19 cellular contexts compared by ENCODE assay signal in the genomic region with DNA sequence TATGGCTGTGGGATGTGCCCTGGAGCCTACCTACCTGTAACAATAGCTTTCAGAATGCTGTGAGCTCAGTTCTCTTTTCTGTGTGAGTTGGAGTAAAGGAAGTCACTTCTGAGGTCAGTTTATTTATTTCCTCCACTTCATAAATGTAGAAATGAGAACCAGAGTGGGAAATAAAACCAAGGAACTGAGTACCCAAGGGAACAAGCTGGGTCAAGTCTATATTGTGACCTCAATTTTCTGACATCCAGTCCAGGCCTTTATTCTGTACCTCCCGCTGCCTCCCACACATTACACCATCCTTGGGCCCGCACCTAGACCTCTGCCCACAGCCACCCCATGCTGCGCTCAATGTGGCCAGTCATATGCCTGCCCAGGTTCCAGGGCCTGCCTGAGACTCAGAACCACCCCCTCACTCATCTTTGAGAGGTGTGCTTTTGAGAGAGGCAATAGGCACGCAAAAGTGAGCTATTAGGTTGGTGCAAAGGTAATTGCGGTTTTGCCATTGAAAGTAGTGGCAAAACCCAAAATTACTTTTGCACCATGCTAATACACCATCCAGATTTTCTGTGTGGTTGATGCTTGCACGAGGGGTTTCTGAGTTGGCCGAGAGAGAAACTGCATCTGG. TPM values are rescaled to one million over a fixed set of nuclear protein-coding genes. Genes with fewer than 3 reads are reported as not detected.
DNase-seq lines count a peak whose midpoint lies in the region; ATAC-seq, FAIRE-seq and TF ChIP-seq lines count a peak whose summit lies in the region.
"Had no signal": no experiment of that assay in that cellular context is flagged by ENCODE, and none has a peak within 500 bp of the region (broad histone marks: within the 10 kb centered on the region; RNA-seq: fewer than 3 reads in every experiment).

No MANE protein-coding gene starts in this region.

- TF ChIP-seq CTCF in RWPE1 (conservative IDR thresholded peaks at IDR 0.05; ENCODE audit: low read depth) (no peak), vagina (IDR thresholded peaks at IDR 0.05) (no peak)

- TF ChIP-seq POLR2A in GM12891 (IDR thresholded peaks at IDR 0.05; ENCODE audit: low read depth, low read length) (no peak), vagina (IDR thresholded peaks at IDR 0.05) (no peak)

- H3K36me3 ChIP-seq in vagina: no peaks in the 10 kb centered on the region
- H3K36me3 ChIP-seq: gastrocnemius medialis, suprapubic skin had no signal

- H3K27me3 Mint-ChIP-seq in memory B cell: no peaks in the 10 kb centered on the region
- H3K27me3 Mint-ChIP-seq in activated T-helper 1 cell treated with anti-CD3 and anti-CD28 coated beads, Interleukin-12 subunit alpha, Interleukin-12 subunit beta, Interleukin-2, Interleukin-4 antibody, amounts not matched to agents 30 ng/mL and 10 ng/mL and 1 ng/mL, durations not matched to agents 14 hours and 24 hours and 36 hours (ENCODE audit: insufficient read depth): peaks cover 4% of the 10 kb centered on the region

- CTCF ChIA-PET in RWPE1 (lab: Yijun Ruan, JAX): no interaction called here

- no peaks in the 10 kb centered on the region for H3K36me3 Mint-ChIP-seq in memory B cell
- no peaks in the 10 kb centered on the region for H3K36me3 Mint-ChIP-seq in activated T-helper 1 cell treated with anti-CD3 and anti-CD28 coated beads, Interleukin-12 subunit alpha, Interleukin-12 subunit beta, Interleukin-2, Interleukin-4 antibody, amounts not matched to agents 30 ng/mL and 10 ng/mL and 1 ng/mL, durations not matched to agents 14 hours and 24 hours and 36 hours (ENCODE audit: low read depth)
- H3K36me3 Mint-ChIP-seq: activated CD4-positive, alpha-beta memory T cell treated with anti-CD3 and anti-CD28 coated beads for 36 hours; activated naive CD8-positive, alpha-beta T cell; brain; T-cell had no signal

- H3K9me3 ChIP-seq in vagina: no peaks in the 10 kb centered on the region
- H3K9me3 ChIP-seq: gastrocnemius medialis, suprapubic skin had no signal

- no peak for DNase-seq in GM12891 (ENCODE audit: insufficient read length, low spot score)
- no peak for DNase-seq in memory B cell (ENCODE audit: low spot score in 2 of 2)
- no peak for DNase-seq in RWPE1 (ENCODE audit: low spot score)
- no peak for DNase-seq in vagina (ENCODE audit: extremely low spot score in 2 of 2)
- no peak for DNase-seq in activated T-helper 1 cell treated with anti-CD3 and anti-CD28 coated beads, Interleukin-12 subunit alpha, Interleukin-12 subunit beta, Interleukin-2, Interleukin-4 antibody, amounts not matched to agents 30 ng/mL and 10 ng/mL and 1 ng/mL, durations not matched to agents 14 hours and 24 hours and 36 hours (ENCODE audit: low spot score)
- DNase-seq: activated CD4-positive, alpha-beta memory T cell treated with anti-CD3 and anti-CD28 coated beads for 36 hours; activated T-cell treated with anti-CD3 and anti-CD28 coated beads, Interleukin-2, amount 50 U/mL, for 48 hours; cortex of kidney; gastrocnemius medialis; GF-D8; NCI-H1417; stimulated activated CD4-positive, alpha-beta T cell treated with anti-CD3 and anti-CD28 coated beads, Interleukin-2, amount 100 ng/mL, for 48 hours; T-cell had no signal

- H3K9me3 Mint-ChIP-seq in memory B cell: no peaks in the 10 kb centered on the region
- H3K9me3 Mint-ChIP-seq in activated T-helper 1 cell treated with anti-CD3 and anti-CD28 coated beads, Interleukin-12 subunit alpha, Interleukin-12 subunit beta, Interleukin-2, Interleukin-4 antibody, amounts not matched to agents 30 ng/mL and 10 ng/mL and 1 ng/mL, durations not matched to agents 14 hours and 24 hours and 36 hours: no peaks in the 10 kb centered on the region
- H3K9me3 Mint-ChIP-seq: activated CD4-positive, alpha-beta memory T cell treated with anti-CD3 and anti-CD28 coated beads for 36 hours; brain; T-cell had no signal

- no peaks in the 10 kb centered on the region for H3K27me3 ChIP-seq in vagina
- H3K27me3 ChIP-seq: gastrocnemius medialis, suprapubic skin had no signal

- H3K27ac Mint-ChIP-seq in memory B cell: peak overlapping the region; percentile 69
- H3K27ac Mint-ChIP-seq in activated T-helper 1 cell treated with anti-CD3 and anti-CD28 coated beads, Interleukin-12 subunit alpha, Interleukin-12 subunit beta, Interleukin-2, Interleukin-4 antibody, amounts not matched to agents 30 ng/mL and 10 ng/mL and 1 ng/mL, durations not matched to agents 14 hours and 24 hours and 36 hours: no peak overlapping the region
- H3K27ac Mint-ChIP-seq: activated CD4-positive, alpha-beta memory T cell treated with anti-CD3 and anti-CD28 coated beads for 36 hours; activated naive CD8-positive, alpha-beta T cell; brain; T-cell had no signal

- H3K4me3 Mint-ChIP-seq in memory B cell: no peak overlapping the region
- H3K4me3 Mint-ChIP-seq in activated T-helper 1 cell treated with anti-CD3 and anti-CD28 coated beads, Interleukin-12 subunit alpha, Interleukin-12 subunit beta, Interleukin-2, Interleukin-4 antibody, amounts not matched to agents 30 ng/mL and 10 ng/mL and 1 ng/mL, durations not matched to agents 14 hours and 24 hours and 36 hours: no peak overlapping the region
- H3K4me3 Mint-ChIP-seq: activated CD4-positive, alpha-beta memory T cell treated with anti-CD3 and anti-CD28 coated beads for 36 hours; activated naive CD8-positive, alpha-beta T cell; brain; T-cell had no signal

- FAIRE-seq in GM12891 (lab: Jason Lieb, UNC): peak; percentile 85

- intact Hi-C loops in vagina (cut with DNase I): no loop called here
- intact Hi-C loops in activated T-helper 1 cell treated with anti-CD3 and anti-CD28 coated beads, Interleukin-12 subunit alpha, Interleukin-12 subunit beta, Interleukin-2, Interleukin-4 antibody, amounts not matched to agents 30 ng/mL and 10 ng/mL and 1 ng/mL, durations not matched to agents 14 hours and 24 hours and 36 hours (cut with micrococcal nuclease): no loop called here

- H3K27ac ChIP-seq in RWPE1 (no peak overlapping the region), vagina (no peak overlapping the region)
- H3K27ac ChIP-seq: gastrocnemius medialis, suprapubic skin, VCaP had no signal

- H3K4me1 ChIP-seq in vagina: no peaks in the 10 kb centered on the region
- H3K4me1 ChIP-seq: gastrocnemius medialis, suprapubic skin had no signal

- ATAC-seq in HG02763 (IDR thresholded peaks at IDR 0.05; ENCODE audit: unreplicated experiment) (peak; percentile 45), memory B cell (ENCODE audit: low read depth) (peak; percentile 32)
- ATAC-seq: gastrocnemius medialis, T-cell had no signal

- no peak overlapping the region for H3K4me3 ChIP-seq in vagina
- H3K4me3 ChIP-seq: gastrocnemius medialis, suprapubic skin had no signal

- POLR2A ChIA-PET in RWPE1 (lab: Yijun Ruan, JAX; ENCODE audit: low non-redundant PET): no interaction called here

- peaks cover 6% of the 10 kb centered on the region for H3K4me1 Mint-ChIP-seq in memory B cell
- H3K4me1 Mint-ChIP-seq in activated T-helper 1 cell treated with anti-CD3 and anti-CD28 coated beads, Interleukin-12 subunit alpha, Interleukin-12 subunit beta, Interleukin-2, Interleukin-4 antibody, amounts not matched to agents 30 ng/mL and 10 ng/mL and 1 ng/mL, durations not matched to agents 14 hours and 24 hours and 36 hours (ENCODE audit: low read depth): no peaks in the 10 kb centered on the region
- H3K4me1 Mint-ChIP-seq: brain, T-cell had no signal

TF ChIP-seq in GM12891, 5 proteins besides CTCF, POLR2A, EP300 and RAD21:
- peak; percentile 56; the same call in 1 of the 2 replicates for TF ChIP-seq SPI1 (IDR thresholded peaks at IDR 0.05; ENCODE audit: low read depth, low read length)
- no peak for TF ChIP-seq PAX5 (IDR thresholded peaks at IDR 0.05; ENCODE audit: insufficient read depth, low read length, severe bottlenecking)

RNA-seq across cellular contexts. Expression of gene MS4A6E, which starts 9.8 kb away (rescaled TPM):
- polyA plus RNA-seq in GM12891 (2012; ENCODE audit: low read depth, missing spikeins): not detected
- 3.4 TPM for total RNA-seq in vagina
- not detected in 2 replicates for total RNA-seq in activated T-helper 1 cell treated with anti-CD3 and anti-CD28 coated beads, Interleukin-12 subunit alpha, Interleukin-12 subunit beta, Interleukin-2, Interleukin-4 antibody, amounts not matched to agents 30 ng/mL and 10 ng/mL and 1 ng/mL, durations not matched to agents 14 hours and 24 hours and 36 hours
- total RNA-seq: activated CD4-positive, alpha-beta memory T cell treated with anti-CD3 and anti-CD28 coated beads for 36 hours; gastrocnemius medialis; osteocyte; suprapubic skin; T-cell had no signal

RNA-seq across cellular contexts. Expression of gene MS4A7, which starts 41.5 kb away (rescaled TPM):
- polyA plus RNA-seq in GM12891 (2012; ENCODE audit: low read depth, missing spikeins): 3.7 TPM
- total RNA-seq in vagina: 23.3 TPM
- not detected in 2 replicates for total RNA-seq in activated T-helper 1 cell treated with anti-CD3 and anti-CD28 coated beads, Interleukin-12 subunit alpha, Interleukin-12 subunit beta, Interleukin-2, Interleukin-4 antibody, amounts not matched to agents 30 ng/mL and 10 ng/mL and 1 ng/mL, durations not matched to agents 14 hours and 24 hours and 36 hours
- total RNA-seq: activated CD4-positive, alpha-beta memory T cell treated with anti-CD3 and anti-CD28 coated beads for 36 hours; osteocyte had no signal

RNA-seq across cellular contexts. Expression of gene MS4A4A, which starts 56.4 kb away (rescaled TPM):
- 0.51 TPM for polyA plus RNA-seq in GM12891 (2012; ENCODE audit: low read depth, missing spikeins)
- total RNA-seq in vagina: 10.3 TPM
- total RNA-seq in activated T-helper 1 cell treated with anti-CD3 and anti-CD28 coated beads, Interleukin-12 subunit alpha, Interleukin-12 subunit beta, Interleukin-2, Interleukin-4 antibody, amounts not matched to agents 30 ng/mL and 10 ng/mL and 1 ng/mL, durations not matched to agents 14 hours and 24 hours and 36 hours: not detected in 2 replicates
- total RNA-seq: activated CD4-positive, alpha-beta memory T cell treated with anti-CD3 and anti-CD28 coated beads for 36 hours; osteocyte had no signal

RNA-seq across cellular contexts. Expression of gene MS4A14, which starts 59.4 kb away (rescaled TPM):
- polyA plus RNA-seq in GM12891 (2012; ENCODE audit: low read depth, missing spikeins): 0.55 TPM
- 1.7 TPM for total RNA-seq in vagina
- not detected in 2 replicates for total RNA-seq in activated T-helper 1 cell treated with anti-CD3 and anti-CD28 coated beads, Interleukin-12 subunit alpha, Interleukin-12 subunit beta, Interleukin-2, Interleukin-4 antibody, amounts not matched to agents 30 ng/mL and 10 ng/mL and 1 ng/mL, durations not matched to agents 14 hours and 24 hours and 36 hours
- total RNA-seq: activated CD4-positive, alpha-beta memory T cell treated with anti-CD3 and anti-CD28 coated beads for 36 hours; osteocyte had no signal

Comparison
In these comparisons a context has a peak if more than half of its experiments do, and no peak if none do; other contexts are left out.
1. RNA of gene MS4A7, which starts 41.5 kb away (total RNA-seq): 23.3 TPM in vagina (single experiment); not detected in activated T-helper 1 cell treated with anti-CD3 and anti-CD28 coated beads, Interleukin-12 subunit alpha, Interleukin-12 subunit beta, Interleukin-2, Interleukin-4 antibody, amounts not matched to agents 30 ng/mL and 10 ng/mL and 1 ng/mL, durations not matched to agents 14 hours and 24 hours and 36 hours; every median in the first group is over 10 times any median in the second.
2. RNA of gene MS4A4A, which starts 56.4 kb away (total RNA-seq): 10.3 TPM in vagina (single experiment); not detected in activated T-helper 1 cell treated with anti-CD3 and anti-CD28 coated beads, Interleukin-12 subunit alpha, Interleukin-12 subunit beta, Interleukin-2, Interleukin-4 antibody, amounts not matched to agents 30 ng/mL and 10 ng/mL and 1 ng/mL, durations not matched to agents 14 hours and 24 hours and 36 hours; every median in the first group is over 10 times any median in the second.